8 cellular contexts compared by ENCODE assay signal in the genomic region with DNA sequence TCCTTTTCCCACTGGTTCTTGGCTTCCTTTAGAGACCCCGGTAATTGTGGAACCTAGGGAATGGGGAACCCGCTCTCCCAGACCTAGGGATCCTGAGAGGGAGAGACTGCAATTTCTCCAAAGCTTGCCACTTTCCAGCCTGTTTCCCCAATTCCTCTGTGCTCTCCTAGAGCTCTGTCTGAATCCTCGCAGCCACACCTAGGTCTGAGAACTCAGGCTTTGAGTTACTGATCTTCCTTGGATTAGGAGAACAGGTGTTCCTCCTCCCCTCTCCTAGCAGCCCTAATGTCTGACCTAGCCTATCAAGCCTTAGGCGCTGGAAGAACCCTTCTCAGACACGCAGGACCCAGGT. TPM values are rescaled to one million over a fixed set of nuclear protein-coding genes. Genes with fewer than 3 reads are reported as not detected.
DNase-seq lines count a peak whose midpoint lies in the region; ATAC-seq, FAIRE-seq and TF ChIP-seq lines count a peak whose summit lies in the region.

No MANE protein-coding gene starts in this region.

- no peak for TF ChIP-seq RAD21 in HepG2 (CRISPR knock-in tag; IDR thresholded peaks at IDR 0.05)

- H3K4me3 Mint-ChIP-seq in activated naive CD4-positive, alpha-beta T cell treated with anti-CD3 and anti-CD28 coated beads, Interleukin-2, amount 10 ng/mL, durations not matched to agents 7 days and 5 days, result peak overlapping the region; percentile 72
- peak overlapping the region; percentile 75 for H3K4me3 Mint-ChIP-seq in WTC11

- no peaks in the 10 kb centered on the region for H3K79me2 ChIP-seq in HepG2 (ENCODE audit: insufficient read depth, low read length)

- peak overlapping the region; percentile 98 for H3K4me2 ChIP-seq in HepG2 (ENCODE audit: low read depth, low read length)

- peaks cover 10% of the 10 kb centered on the region; the same call in 1 of the 2 replicates for H3K4me1 ChIP-seq in HepG2 (ENCODE audit: insufficient read depth, low read length)
- H3K4me1 ChIP-seq in thoracic aorta (ENCODE audit: control insufficient read depth in 1 of 2, low read depth in 2 of 2), result peaks cover 0 to 14% of the 10 kb centered on the region in 2 donors

- no peak for TF ChIP-seq EP300 in HepG2 (IDR thresholded peaks at IDR 0.05; ENCODE audit: low read depth in 2 of 2, low read length in 2 of 2)
- TF ChIP-seq EP300 in HepG2 (CRISPR knock-in tag; IDR thresholded peaks at IDR 0.05; ENCODE audit: borderline replicate concordance), result no peak

- TF ChIP-seq CTCF in WTC11 (IDR thresholded peaks at IDR 0.05) (no peak; the same call in 1 of the 2 replicates), HepG2 (CRISPR knock-in tag; IDR thresholded peaks at IDR 0.05) (no peak), thoracic aorta (IDR thresholded peaks at IDR 0.05) (no peak), omental fat pad (IDR thresholded peaks at IDR 0.05) (no peak)

- no peaks in the 10 kb centered on the region for H3K9me3 ChIP-seq in HepG2 (ENCODE audit: low read length)
- no peaks in the 10 kb centered on the region for H3K9me3 ChIP-seq in thoracic aorta

- H3K9me3 Mint-ChIP-seq in activated naive CD4-positive, alpha-beta T cell treated with anti-CD3 and anti-CD28 coated beads, Interleukin-2, amount 10 ng/mL, durations not matched to agents 7 days and 5 days, result no peaks in the 10 kb centered on the region
- H3K9me3 Mint-ChIP-seq in WTC11, result no peaks in the 10 kb centered on the region

- ATAC-seq in WTC11, result no peak
- ATAC-seq in HepG2, result peak; percentile 2; the same call in 2 of the 3 replicates
- no peak for ATAC-seq in thoracic aorta (ENCODE audit: insufficient number of reproducible peaks, low FRiP score, low read depth)
- ATAC-seq in omental fat pad (ENCODE audit: low FRiP score), result no peak

- WGBS in HepG2 (ENCODE audit: low lambda C conversion rate), result 44% methylated on average over 5 of the region's 5 CpGs

- POLR2A ChIA-PET in WTC11 (lab: Charles Lee) (interaction anchor here (0.9 to 1.2 kb wide), 5 partner anchors 26 to 259 kb away, joined by 3 to 7 read pairs (median 3); a partner anchor contains a TSS), HepG2 (lab: Yijun Ruan, JAX) (interaction anchor here (1.0 to 1.3 kb wide), 2 partner anchors 36 to 141 kb away, joined by 4 to 5 read pairs; no protein-coding TSS in a partner anchor)

- H4K20me1 ChIP-seq in HepG2 (ENCODE audit: insufficient read depth, low read length), result no peaks in the 10 kb centered on the region

- in situ Hi-C loops in HepG2 (cut with HindIII; ENCODE audit: extremely low pct_ligation_motif_present, low pct_unique_long_range_greater_than_20kb), result no loop called here

- H3K4me3 ChIP-seq in HepG2 (replicated peaks in 1 of 3; ENCODE audit: insufficient read depth in 1 of 3, low read depth in 2 of 3, low read length in 3 of 3), result peak overlapping the region in 1 of 3 experiments; percentile 77; a peak in 2 of 6 replicates
- peak overlapping the region; percentile 72 for H3K4me3 ChIP-seq in thoracic aorta

- peaks cover 31% of the 10 kb centered on the region for H3K4me1 Mint-ChIP-seq in activated naive CD4-positive, alpha-beta T cell treated with anti-CD3 and anti-CD28 coated beads, Interleukin-2, amount 10 ng/mL, durations not matched to agents 7 days and 5 days
- peaks cover 47% of the 10 kb centered on the region for H3K4me1 Mint-ChIP-seq in WTC11

- peaks cover 35% of the 10 kb centered on the region for H3K36me3 Mint-ChIP-seq in activated naive CD4-positive, alpha-beta T cell treated with anti-CD3 and anti-CD28 coated beads, Interleukin-2, amount 10 ng/mL, durations not matched to agents 7 days and 5 days
- peaks cover 3% of the 10 kb centered on the region for H3K36me3 Mint-ChIP-seq in WTC11

- peaks cover 2 to 14% of the 10 kb centered on the region in 2 experiments; a peak in 3 of 5 replicates for H3K27me3 ChIP-seq in HepG2 (ENCODE audit: control insufficient read depth in 1 of 2, insufficient read depth in 2 of 2, low read length in 2 of 2)
- H3K27me3 ChIP-seq in thoracic aorta (replicated peaks; ENCODE audit: insufficient read depth), result no peaks in the 10 kb centered on the region

- FAIRE-seq in HepG2 (lab: Jason Lieb, UNC), result no peak

- DNase-seq in activated naive CD4-positive, alpha-beta T cell treated with anti-CD3 and anti-CD28 coated beads, Interleukin-2, amount 10 ng/mL, durations not matched to agents 7 days and 5 days, result no peak
- DNase-seq in activated naive CD4-positive, alpha-beta T cell treated with anti-CD3 and anti-CD28 coated beads, Interleukin-2, amount 50 U/mL, for 16 hours, result no peak
- no peak for DNase-seq in WTC11 (ENCODE audit: low spot score)
- DNase-seq in HepG2 (ENCODE audit: low spot score), result no peak
- no peak for DNase-seq in thoracic aorta (ENCODE audit: low spot score)
- no peak for DNase-seq in omental fat pad (ENCODE audit: low spot score)
- DNase-seq in amygdala (lab: John Stamatoyannopoulos, UW), result no peak
- DNase-seq in NCI-H1436 treated with DMSO at 0.1 percent for 48 hours (lab: John Stamatoyannopoulos, UW), result no peak

- peaks cover 18% of the 10 kb centered on the region for H3K27me3 Mint-ChIP-seq in activated naive CD4-positive, alpha-beta T cell treated with anti-CD3 and anti-CD28 coated beads, Interleukin-2, amount 10 ng/mL, durations not matched to agents 7 days and 5 days
- H3K27me3 Mint-ChIP-seq in WTC11 (ENCODE audit: low read depth), result peaks cover 100% of the 10 kb centered on the region

- 0 out of 2 replicates have a peak overlapping the region, but pooled peaks have one; percentile 16 for H3K9ac ChIP-seq in HepG2 (ENCODE audit: insufficient read depth, low read depth, low read length)

- no peak overlapping the region for H3K27ac ChIP-seq in HepG2 (ENCODE audit: extremely low read length, insufficient read depth, low read length)
- no peak overlapping the region for H3K27ac ChIP-seq in thoracic aorta

- CTCF ChIA-PET in activated naive CD4-positive, alpha-beta T cell treated with anti-CD3 and anti-CD28 coated beads, Interleukin-2, amount 10 ng/mL, durations not matched to agents 7 days and 5 days (lab: Charles Lee), result interaction anchor here (0.6 to 10.4 kb wide), 20 partner anchors 8 to 144 kb away, joined by 3 to 206 read pairs (median 6); a partner anchor contains a TSS
- CTCF ChIA-PET in WTC11 (lab: Charles Lee) (interaction anchor here (0.6 to 10.2 kb wide), 33 partner anchors 9 to 529 kb away, joined by 3 to 134 read pairs (median 5); a partner anchor contains a TSS), HepG2 (lab: Yijun Ruan, JAX; ENCODE audit: low intra/inter-chr PET ratio, low total read pairs) (interaction anchor here (1.4 to 1.8 kb wide), 2 partner anchors 36 to 49 kb away, joined by 4 to 8 read pairs; no protein-coding TSS in a partner anchor)

- BruUV-seq in HepG2 (replicated peaks; lab: Mats Ljungman, UMichigan), result no TSS peak

- intact Hi-C loops in HepG2 (cut with micrococcal nuclease; ENCODE audit: unreplicated experiment), result loop anchor here (5.0 kb wide), 1 partner anchor 34 kb away; a partner anchor contains a TSS

- no peaks in the 10 kb centered on the region for H3K36me3 ChIP-seq in HepG2 (replicated peaks in 1 of 2; ENCODE audit: control insufficient read depth in 1 of 2, insufficient read depth in 2 of 2, low read length in 2 of 2)
- peaks cover 11% of the 10 kb centered on the region for H3K36me3 ChIP-seq in thoracic aorta

- H2AFZ ChIP-seq in HepG2 (ENCODE audit: low read length), result no peak overlapping the region

- TF ChIP-seq POLR2A in HepG2 (IDR thresholded peaks at IDR 0.05; ENCODE audit: insufficient read depth in 1 of 2, low read depth in 2 of 2, low read length in 2 of 2), result no peak

- peak overlapping the region; percentile 9 for H3K27ac Mint-ChIP-seq in activated naive CD4-positive, alpha-beta T cell treated with anti-CD3 and anti-CD28 coated beads, Interleukin-2, amount 10 ng/mL, durations not matched to agents 7 days and 5 days
- no peak overlapping the region for H3K27ac Mint-ChIP-seq in WTC11

RNA-seq across cellular contexts. Expression of a gene that starts 20.0 kb away (rescaled TPM):
- 0.68 to 1.1 TPM (median 0.85 TPM) in 3 replicates for total RNA-seq in WTC11 (2021)
- 0.07 TPM in 1 of 2 replicates, not detected in the other for total RNA-seq in HepG2 (2016; rRNA removed; fragmentation: Illumina TruSeq; extraction: Trizol)
- not detected in 2 replicates for total RNA-seq in HepG2 (2016; cell fraction: cytosol; rRNA removed; fragmentation: Illumina TruSeq; extraction: Trizol; ENCODE audit: low read depth)
- total RNA-seq in HepG2 (2016; cell fraction: insoluble cytoplasmic fraction; rRNA removed; fragmentation: Illumina TruSeq; extraction: Trizol), result not detected in 2 replicates
- total RNA-seq in HepG2 (2016; cell fraction: membrane; rRNA removed; fragmentation: Illumina TruSeq; extraction: Trizol), result not detected in 2 replicates
- total RNA-seq in HepG2 (2016; cell fraction: nucleus; rRNA removed; fragmentation: Illumina TruSeq; extraction: Trizol), result not detected in 2 replicates
- polyA plus RNA-seq in HepG2 (2011; rRNA removed), result 0.13 and 0.20 TPM in 2 replicates
- 0.09 TPM in 1 of 2 replicates, not detected in the other for polyA plus RNA-seq in HepG2 (2011; cell fraction: cytosol; rRNA removed)
- polyA plus RNA-seq in HepG2 (2011; cell fraction: nucleus; rRNA removed), result 0.21 and 0.31 TPM in 2 replicates
- 0.12 and 0.15 TPM in 2 replicates for polyA plus RNA-seq in HepG2 (2012)
- polyA plus RNA-seq in HepG2 (2016; cell fraction: cytosol; fragmentation: Illumina TruSeq; extraction: Trizol; ENCODE audit: low read depth), result 0.05 TPM in 1 of 2 replicates, not detected in the other
- polyA plus RNA-seq in HepG2 (2016; cell fraction: insoluble cytoplasmic fraction; fragmentation: Illumina TruSeq; extraction: Trizol; ENCODE audit: low read depth), result not detected in 2 replicates
- polyA plus RNA-seq in HepG2 (2016; cell fraction: membrane; fragmentation: Illumina TruSeq; extraction: Trizol; ENCODE audit: low read depth), result not detected in 2 replicates
- not detected in 2 replicates for polyA plus RNA-seq in HepG2 (2016; cell fraction: nucleus; fragmentation: Illumina TruSeq; extraction: Trizol; ENCODE audit: insufficient read depth, low read depth)
- polyA minus RNA-seq in HepG2 (2011; rRNA and poly(A)+ RNA removed; ENCODE audit: low replicate concordance), result 0.10 TPM in 1 of 2 replicates, not detected in the other
- not detected in 2 replicates for polyA minus RNA-seq in HepG2 (2011; cell fraction: cytosol; rRNA and poly(A)+ RNA removed)
- 0.13 TPM in 1 of 2 replicates, not detected in the other for polyA minus RNA-seq in HepG2 (2011; cell fraction: nucleus; rRNA and poly(A)+ RNA removed)
- not detected for total RNA-seq in thoracic aorta
- total RNA-seq in omental fat pad, result not detected

RNA-seq across cellular contexts. Expression of a gene that starts 36.9 kb away (rescaled TPM):
- 6.4 to 7.9 TPM (median 6.7 TPM) in 3 replicates for total RNA-seq in WTC11 (2021)
- total RNA-seq in HepG2 (2016; rRNA removed; fragmentation: Illumina TruSeq; extraction: Trizol), result 0.56 and 2.0 TPM in 2 replicates
- 0.10 and 0.35 TPM in 2 replicates for total RNA-seq in HepG2 (2016; cell fraction: cytosol; rRNA removed; fragmentation: Illumina TruSeq; extraction: Trizol; ENCODE audit: low read depth)
- 0.28 and 2.1 TPM in 2 replicates for total RNA-seq in HepG2 (2016; cell fraction: insoluble cytoplasmic fraction; rRNA removed; fragmentation: Illumina TruSeq; extraction: Trizol)
- total RNA-seq in HepG2 (2016; cell fraction: membrane; rRNA removed; fragmentation: Illumina TruSeq; extraction: Trizol), result 0.41 and 0.43 TPM in 2 replicates
- total RNA-seq in HepG2 (2016; cell fraction: nucleus; rRNA removed; fragmentation: Illumina TruSeq; extraction: Trizol), result 3.6 and 4.9 TPM in 2 replicates
- polyA plus RNA-seq in HepG2 (2011; rRNA removed), result 8.3 and 9.0 TPM in 2 replicates
- polyA plus RNA-seq in HepG2 (2011; cell fraction: cytosol; rRNA removed), result 1.0 and 1.1 TPM in 2 replicates
- 61.2 and 63.8 TPM in 2 replicates for polyA plus RNA-seq in HepG2 (2011; cell fraction: nucleus; rRNA removed)
- 4.3 and 7.1 TPM in 2 replicates for polyA plus RNA-seq in HepG2 (2012)
- 0.03 and 0.17 TPM in 2 replicates for polyA plus RNA-seq in HepG2 (2016; cell fraction: cytosol; fragmentation: Illumina TruSeq; extraction: Trizol; ENCODE audit: low read depth)
- polyA plus RNA-seq in HepG2 (2016; cell fraction: insoluble cytoplasmic fraction; fragmentation: Illumina TruSeq; extraction: Trizol; ENCODE audit: low read depth), result 0.17 and 0.28 TPM in 2 replicates
- 0.06 TPM in 1 of 2 replicates, not detected in the other for polyA plus RNA-seq in HepG2 (2016; cell fraction: membrane; fragmentation: Illumina TruSeq; extraction: Trizol; ENCODE audit: low read depth)
- 12.1 and 14.5 TPM in 2 replicates for polyA plus RNA-seq in HepG2 (2016; cell fraction: nucleus; fragmentation: Illumina TruSeq; extraction: Trizol; ENCODE audit: insufficient read depth, low read depth)
- polyA minus RNA-seq in HepG2 (2011; rRNA and poly(A)+ RNA removed; ENCODE audit: low replicate concordance), result 5.4 and 6.4 TPM in 2 replicates
- polyA minus RNA-seq in HepG2 (2011; cell fraction: cytosol; rRNA and poly(A)+ RNA removed), result not detected in 2 replicates
- polyA minus RNA-seq in HepG2 (2011; cell fraction: nucleus; rRNA and poly(A)+ RNA removed), result 16.1 and 18.5 TPM in 2 replicates
- total RNA-seq in thoracic aorta, result 10 to 100 TPM; 11.2 to 12.7 TPM
- total RNA-seq in omental fat pad, result 1 to 10 TPM; 5.0 to 9.4 (median 8.3) TPM

RNA-seq across cellular contexts. Expression of a gene that starts 46.9 kb away (rescaled TPM):
- total RNA-seq in WTC11 (2021) (206 to 221 TPM (median 210 TPM) in 3 replicates), HepG2 (2016; rRNA removed; fragmentation: Illumina TruSeq; extraction: Trizol) (216 and 222 TPM in 2 replicates), thoracic aorta (100 to 1,000 TPM; 106 to 222 TPM), omental fat pad (100 to 1,000 TPM; 104 to 180 (median 125) TPM)
- 214 and 229 TPM in 2 replicates for total RNA-seq in HepG2 (2016; cell fraction: cytosol; rRNA removed; fragmentation: Illumina TruSeq; extraction: Trizol; ENCODE audit: low read depth)
- total RNA-seq in HepG2 (2016; cell fraction: insoluble cytoplasmic fraction; rRNA removed; fragmentation: Illumina TruSeq; extraction: Trizol), result 217 and 240 TPM in 2 replicates
- total RNA-seq in HepG2 (2016; cell fraction: membrane; rRNA removed; fragmentation: Illumina TruSeq; extraction: Trizol), result 124 and 145 TPM in 2 replicates
- 85.9 and 90.2 TPM in 2 replicates for total RNA-seq in HepG2 (2016; cell fraction: nucleus; rRNA removed; fragmentation: Illumina TruSeq; extraction: Trizol)
- polyA plus RNA-seq in HepG2 (2011; rRNA removed), result 197 and 210 TPM in 2 replicates
- 254 and 343 TPM in 2 replicates for polyA plus RNA-seq in HepG2 (2011; cell fraction: cytosol; rRNA removed)
- polyA plus RNA-seq in HepG2 (2011; cell fraction: nucleus; rRNA removed), result 99.7 and 123 TPM in 2 replicates
- polyA plus RNA-seq in HepG2 (2012), result 111 and 145 TPM in 2 replicates
- 227 and 238 TPM in 2 replicates for polyA plus RNA-seq in HepG2 (2016; cell fraction: cytosol; fragmentation: Illumina TruSeq; extraction: Trizol; ENCODE audit: low read depth)
- polyA plus RNA-seq in HepG2 (2016; cell fraction: insoluble cytoplasmic fraction; fragmentation: Illumina TruSeq; extraction: Trizol; ENCODE audit: low read depth), result 243 and 299 TPM in 2 replicates
- polyA plus RNA-seq in HepG2 (2016; cell fraction: membrane; fragmentation: Illumina TruSeq; extraction: Trizol; ENCODE audit: low read depth), result 128 and 140 TPM in 2 replicates
- 156 and 175 TPM in 2 replicates for polyA plus RNA-seq in HepG2 (2016; cell fraction: nucleus; fragmentation: Illumina TruSeq; extraction: Trizol; ENCODE audit: insufficient read depth, low read depth)
- 152 and 277 TPM in 2 replicates for polyA minus RNA-seq in HepG2 (2011; rRNA and poly(A)+ RNA removed; ENCODE audit: low replicate concordance)
- polyA minus RNA-seq in HepG2 (2011; cell fraction: cytosol; rRNA and poly(A)+ RNA removed), result 35.1 and 42.8 TPM in 2 replicates
- 39.4 and 47.6 TPM in 2 replicates for polyA minus RNA-seq in HepG2 (2011; cell fraction: nucleus; rRNA and poly(A)+ RNA removed)

RNA-seq across cellular contexts. Expression of a gene that starts 52.9 kb away (rescaled TPM):
- total RNA-seq in WTC11 (2021) (49.9 to 58.3 TPM (median 53.9 TPM) in 3 replicates), HepG2 (2016; rRNA removed; fragmentation: Illumina TruSeq; extraction: Trizol) (10.7 and 14.9 TPM in 2 replicates), thoracic aorta (10 to 100 TPM; 11.5 to 17.7 TPM), omental fat pad (10 to 100 TPM in 3 of 4 donors, 1 to 10 TPM in 1; 9.1 to 15.8 (median 11.5) TPM)
- total RNA-seq in HepG2 (2016; cell fraction: cytosol; rRNA removed; fragmentation: Illumina TruSeq; extraction: Trizol; ENCODE audit: low read depth), result 1.8 and 3.2 TPM in 2 replicates
- total RNA-seq in HepG2 (2016; cell fraction: insoluble cytoplasmic fraction; rRNA removed; fragmentation: Illumina TruSeq; extraction: Trizol), result 9.8 and 13.6 TPM in 2 replicates
- 5.8 TPM in 2 replicates for total RNA-seq in HepG2 (2016; cell fraction: membrane; rRNA removed; fragmentation: Illumina TruSeq; extraction: Trizol)
- 13.2 and 14.7 TPM in 2 replicates for total RNA-seq in HepG2 (2016; cell fraction: nucleus; rRNA removed; fragmentation: Illumina TruSeq; extraction: Trizol)
- 8.0 and 8.6 TPM in 2 replicates for polyA plus RNA-seq in HepG2 (2011; rRNA removed)
- polyA plus RNA-seq in HepG2 (2011; cell fraction: cytosol; rRNA removed), result 4.9 and 6.1 TPM in 2 replicates
- 14.4 and 18.5 TPM in 2 replicates for polyA plus RNA-seq in HepG2 (2011; cell fraction: nucleus; rRNA removed)
- polyA plus RNA-seq in HepG2 (2012), result 23.1 and 33.4 TPM in 2 replicates
- polyA plus RNA-seq in HepG2 (2016; cell fraction: cytosol; fragmentation: Illumina TruSeq; extraction: Trizol; ENCODE audit: low read depth), result 3.9 TPM in 2 replicates
- polyA plus RNA-seq in HepG2 (2016; cell fraction: insoluble cytoplasmic fraction; fragmentation: Illumina TruSeq; extraction: Trizol; ENCODE audit: low read depth), result 25.9 and 28.8 TPM in 2 replicates
- 5.7 and 6.4 TPM in 2 replicates for polyA plus RNA-seq in HepG2 (2016; cell fraction: membrane; fragmentation: Illumina TruSeq; extraction: Trizol; ENCODE audit: low read depth)
- 26.1 and 28.9 TPM in 2 replicates for polyA plus RNA-seq in HepG2 (2016; cell fraction: nucleus; fragmentation: Illumina TruSeq; extraction: Trizol; ENCODE audit: insufficient read depth, low read depth)
- polyA minus RNA-seq in HepG2 (2011; rRNA and poly(A)+ RNA removed; ENCODE audit: low replicate concordance), result 22.3 TPM in 2 replicates
- polyA minus RNA-seq in HepG2 (2011; cell fraction: cytosol; rRNA and poly(A)+ RNA removed), result 6.8 and 7.3 TPM in 2 replicates
- polyA minus RNA-seq in HepG2 (2011; cell fraction: nucleus; rRNA and poly(A)+ RNA removed), result 19.8 and 25.9 TPM in 2 replicates
